Comparison of ENCODE assay signal across 12 cellular contexts in the genomic region with DNA sequence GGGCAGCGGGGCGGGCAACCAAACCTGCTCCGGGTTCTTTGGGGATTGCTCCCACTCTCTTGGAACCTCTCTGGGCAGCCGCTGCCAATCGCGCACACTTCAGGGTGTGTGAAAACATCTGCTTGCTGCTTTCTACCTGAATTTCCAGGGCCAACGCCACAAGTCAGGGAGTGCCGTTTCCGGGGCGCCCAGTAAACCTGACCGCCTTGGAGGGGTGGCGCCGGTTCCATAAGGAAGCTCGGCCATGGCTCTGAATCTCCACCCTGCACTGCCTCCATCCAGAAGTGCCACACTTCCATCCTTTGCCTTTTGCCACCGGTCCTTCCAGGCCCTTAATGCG. TPM values are rescaled to one million over a fixed set of nuclear protein-coding genes. Genes with fewer than 3 reads are reported as not detected.
A peak's percentile ranks its signal among the peaks of the same experiment; 100 is the strongest.
DNase-seq lines count a peak whose midpoint lies in the region; ATAC-seq, FAIRE-seq and TF ChIP-seq lines count a peak whose summit lies in the region.
"Had no signal": no experiment of that assay in that cellular context is flagged by ENCODE, and none has a peak within 500 bp of the region (broad histone marks: within the 10 kb centered on the region; RNA-seq: fewer than 3 reads in every experiment).

No MANE protein-coding gene starts in this region.

- H3K4me1 ChIP-seq in HUES48 (ENCODE audit: control insufficient read depth, insufficient read depth, low read length): peaks cover 20% of the 10 kb centered on the region
- peaks cover 0 to 8% of the 10 kb centered on the region in 2 donors for H3K4me1 ChIP-seq in breast epithelium

- CTCF ChIA-PET in GM10248 (lab: Yijun Ruan, JAX): interaction anchor here (1.2 to 1.6 kb wide), 2 partner anchors 34 to 101 kb away, joined by 3 to 7 read pairs; no protein-coding TSS in a partner anchor

- DNase-seq in breast epithelium (ENCODE audit: low spot score in 2 of 2): no peak
- peak; percentile 22 for DNase-seq in kidney tubule cell (ENCODE audit: low spot score)
- DNase-seq in GM10248 (ENCODE audit: extremely low spot score): no peak
- DNase-seq in HK-2 (ENCODE audit: unreplicated experiment): no peak
- no peak for DNase-seq in H54 (ENCODE audit: insufficient read length, low spot score)
- DNase-seq: activated CD4-positive, alpha-beta memory T cell treated with anti-CD3 and anti-CD28 coated beads for 36 hours; NCI-H2029 treated with DMSO at 0.1 percent for 48 hours; occipital lobe; SHP77 treated with DMSO at 0.1 percent for 48 hours had no signal

- H3K36me3 ChIP-seq in HUES48 (ENCODE audit: control insufficient read depth, insufficient read depth, low read length): no peaks in the 10 kb centered on the region
- no peaks in the 10 kb centered on the region for H3K36me3 ChIP-seq in breast epithelium

- TF ChIP-seq CTCF in breast epithelium (IDR thresholded peaks at IDR 0.05) (no peak), GM10248 (IDR thresholded peaks at IDR 0.05; ENCODE audit: control extremely low read depth, extremely low read depth, low read depth, missing control alignments) (no peak)

- intact Hi-C loops in breast epithelium (cut with DNase I; ENCODE audit: low total_unique reads): no loop called here

- ATAC-seq in HG02642 (IDR thresholded peaks at IDR 0.05; ENCODE audit: poor library complexity, unreplicated experiment): no peak

- no peak overlapping the region for H3K9ac ChIP-seq in HUES48 (ENCODE audit: low read depth, low read length)

- no peak overlapping the region for H3K27ac ChIP-seq in HUES48 (ENCODE audit: low read depth, low read length)
- H3K27ac ChIP-seq in breast epithelium: peak overlapping the region; percentile 91 to 92
- peak overlapping the region in 15 of 21 experiments; percentile 29 to 86 (median 69) for H3K27ac ChIP-seq in skin epidermis

- peak overlapping the region; percentile 66 for H3K4me3 ChIP-seq in HUES48 (ENCODE audit: low read depth, low read length)
- peak overlapping the region; percentile 48 to 95 (median 66) for H3K4me3 ChIP-seq in breast epithelium
- peak overlapping the region; percentile 41 to 61 (median 50) for H3K4me3 ChIP-seq in skin epidermis

- FAIRE-seq in H54 (lab: Jason Lieb, UNC): no peak

- POLR2A ChIA-PET in GM10248 (lab: Yijun Ruan, JAX): no interaction called here

- TF ChIP-seq POLR2A in breast epithelium (IDR thresholded peaks at IDR 0.05) (no peak), H54 (IDR thresholded peaks at IDR 0.05; ENCODE audit: low read depth, low read length) (no peak)

- H3K9me3 ChIP-seq in HUES48 (ENCODE audit: control insufficient read depth, insufficient read depth, low read length) (no peaks in the 10 kb centered on the region), breast epithelium (no peaks in the 10 kb centered on the region)

- H3K27me3 ChIP-seq in HUES48 (ENCODE audit: control insufficient read depth, insufficient read depth, low read length) (peaks cover 59% of the 10 kb centered on the region), breast epithelium (no peaks in the 10 kb centered on the region)

RNA-seq across cellular contexts. Expression of gene AFAP1L2, which starts 0.7 kb away (rescaled TPM):
- 10 to 100 TPM in 2 of 3 donors, 1 to 10 TPM in 1; 4.2 to 43.9 (median 20.0) TPM for total RNA-seq in breast epithelium
